Comparison of ENCODE assay signal across 8 cellular contexts in genomic region chr6:113564401-113565161, GRCh38.
A peak's percentile ranks its signal among the peaks of the same experiment; 100 is the strongest.
DNase-seq lines count a peak whose midpoint lies in the region; ATAC-seq and TF ChIP-seq lines count a peak whose summit lies in the region.

No MANE protein-coding gene starts in this region.

- no peak overlapping the region for H3K27ac Mint-ChIP-seq in activated T-helper 2 cell treated with anti-CD3 and anti-CD28 coated beads, Interferon-gamma antibody, Interleukin-2, Interleukin-4, amounts not matched to agents 10 μg/mL and 5 μg/mL and 100 μg/mL, durations not matched to agents 14 hours and 24 hours and 36 hours

- DNase-seq in NCI-H446 (lab: John Stamatoyannopoulos, UW): peak; percentile 98
- peak; percentile 95 for DNase-seq in dedifferentiated amniotic fluid mesenchymal stem cell (ENCODE audit: extremely low spot score)
- DNase-seq in left lung: peak; percentile 70 to 86
- DNase-seq in stomach: peak; percentile 28
- DNase-seq in AML-193 (lab: John Stamatoyannopoulos, UW): no peak
- DNase-seq in activated T-helper 2 cell treated with anti-CD3 and anti-CD28 coated beads, Interferon-gamma antibody, Interleukin-2, Interleukin-4, amounts not matched to agents 10 μg/mL and 5 μg/mL and 100 μg/mL, durations not matched to agents 14 hours and 24 hours and 36 hours (ENCODE audit: low spot score): no peak

- H3K27ac ChIP-seq in left lung (peak overlapping the region in 1 of 2 donors; percentile 34), stomach (peak overlapping the region; percentile 7 to 78 (median 58))

- H3K9me3 ChIP-seq in ES-I3 (ENCODE audit: control insufficient read depth, insufficient read depth, low read length): no peaks in the 10 kb centered on the region
- H3K9me3 ChIP-seq in left lung: no peaks in the 10 kb centered on the region
- no peaks in the 10 kb centered on the region for H3K9me3 ChIP-seq in stomach

- peak overlapping the region; percentile 33; the same call in 1 of the 2 replicates for H3K9ac ChIP-seq in ES-I3 (ENCODE audit: low read depth, low read length)

- no peak overlapping the region for H3K4me3 Mint-ChIP-seq in activated T-helper 2 cell treated with anti-CD3 and anti-CD28 coated beads, Interferon-gamma antibody, Interleukin-2, Interleukin-4, amounts not matched to agents 10 μg/mL and 5 μg/mL and 100 μg/mL, durations not matched to agents 14 hours and 24 hours and 36 hours (ENCODE audit: low read depth)

- intact Hi-C loops in left lung (cut with DNase I) (no loop called here), stomach (cut with DNase I; ENCODE audit: low total_unique reads) (no loop called here)
- intact Hi-C loops in activated T-helper 2 cell treated with anti-CD3 and anti-CD28 coated beads, Interferon-gamma antibody, Interleukin-2, Interleukin-4, amounts not matched to agents 10 μg/mL and 5 μg/mL and 100 μg/mL, durations not matched to agents 14 hours and 24 hours and 36 hours (cut with micrococcal nuclease): no loop called here

- no peak for TF ChIP-seq POLR2A in stomach (IDR thresholded peaks at IDR 0.05)

- WGBS in stomach, 5 donors: 37 to 50% (median 40%) methylated on average over 22 of the region's 22 CpGs

- no peaks in the 10 kb centered on the region for H3K4me1 Mint-ChIP-seq in activated T-helper 2 cell treated with anti-CD3 and anti-CD28 coated beads, Interferon-gamma antibody, Interleukin-2, Interleukin-4, amounts not matched to agents 10 μg/mL and 5 μg/mL and 100 μg/mL, durations not matched to agents 14 hours and 24 hours and 36 hours (ENCODE audit: low read depth)

- H3K36me3 ChIP-seq in ES-I3 (ENCODE audit: insufficient read depth, low read length) (no peaks in the 10 kb centered on the region), left lung (no peaks in the 10 kb centered on the region), stomach (no peaks in the 10 kb centered on the region)

- H3K4me3 ChIP-seq in left lung: no peak overlapping the region
- peak overlapping the region; percentile 13 to 30 (median 22) for H3K4me3 ChIP-seq in stomach

- H3K27me3 Mint-ChIP-seq in activated T-helper 2 cell treated with anti-CD3 and anti-CD28 coated beads, Interferon-gamma antibody, Interleukin-2, Interleukin-4, amounts not matched to agents 10 μg/mL and 5 μg/mL and 100 μg/mL, durations not matched to agents 14 hours and 24 hours and 36 hours (ENCODE audit: low read depth): no peaks in the 10 kb centered on the region

- TF ChIP-seq CTCF in left lung (IDR thresholded peaks at IDR 0.05) (no peak), stomach (IDR thresholded peaks at IDR 0.05) (peak in 1 of 7 experiments; percentile 9)

- H3K36me3 Mint-ChIP-seq in activated T-helper 2 cell treated with anti-CD3 and anti-CD28 coated beads, Interferon-gamma antibody, Interleukin-2, Interleukin-4, amounts not matched to agents 10 μg/mL and 5 μg/mL and 100 μg/mL, durations not matched to agents 14 hours and 24 hours and 36 hours (ENCODE audit: low read depth): no peaks in the 10 kb centered on the region

- ATAC-seq in HG02885 (IDR thresholded peaks at IDR 0.05; ENCODE audit: poor library complexity, unreplicated experiment): peak; percentile 81
- peak; percentile 95 for ATAC-seq in left lung

- peaks cover 15% of the 10 kb centered on the region for H3K4me1 ChIP-seq in ES-I3 (ENCODE audit: insufficient read depth, low read length)
- peaks cover 0 to 9% of the 10 kb centered on the region in 2 donors for H3K4me1 ChIP-seq in left lung
- H3K4me1 ChIP-seq in stomach: peaks cover 0 to 16% (median 3%) of the 10 kb centered on the region in 4 donors

- H3K9me3 Mint-ChIP-seq in activated T-helper 2 cell treated with anti-CD3 and anti-CD28 coated beads, Interferon-gamma antibody, Interleukin-2, Interleukin-4, amounts not matched to agents 10 μg/mL and 5 μg/mL and 100 μg/mL, durations not matched to agents 14 hours and 24 hours and 36 hours: no peaks in the 10 kb centered on the region

- H3K27me3 ChIP-seq in left lung (no peaks in the 10 kb centered on the region), stomach (no peaks in the 10 kb centered on the region)

- TF ChIP-seq EP300 in stomach (IDR thresholded peaks at IDR 0.05): peak; percentile 86

Comparison
In these comparisons a context has a peak if more than half of its experiments do, and no peak if none do; other contexts are left out.
1. DNase-seq: peak in NCI-H446 (2 of 2), dedifferentiated amniotic fluid mesenchymal stem cell (single experiment), left lung (2 of 2) and stomach (single experiment); none in AML-193 (0 of 2) and activated T-helper 2 cell treated with anti-CD3 and anti-CD28 coated beads, Interferon-gamma antibody, Interleukin-2, Interleukin-4, amounts not matched to agents 10 μg/mL and 5 μg/mL and 100 μg/mL, durations not matched to agents 14 hours and 24 hours and 36 hours (single experiment).
2. H3K4me3 ChIP-seq: peak in stomach (4 of 4); none in left lung (0 of 2).